ENCODE assay signal across 8 cellular contexts in the genomic region with DNA sequence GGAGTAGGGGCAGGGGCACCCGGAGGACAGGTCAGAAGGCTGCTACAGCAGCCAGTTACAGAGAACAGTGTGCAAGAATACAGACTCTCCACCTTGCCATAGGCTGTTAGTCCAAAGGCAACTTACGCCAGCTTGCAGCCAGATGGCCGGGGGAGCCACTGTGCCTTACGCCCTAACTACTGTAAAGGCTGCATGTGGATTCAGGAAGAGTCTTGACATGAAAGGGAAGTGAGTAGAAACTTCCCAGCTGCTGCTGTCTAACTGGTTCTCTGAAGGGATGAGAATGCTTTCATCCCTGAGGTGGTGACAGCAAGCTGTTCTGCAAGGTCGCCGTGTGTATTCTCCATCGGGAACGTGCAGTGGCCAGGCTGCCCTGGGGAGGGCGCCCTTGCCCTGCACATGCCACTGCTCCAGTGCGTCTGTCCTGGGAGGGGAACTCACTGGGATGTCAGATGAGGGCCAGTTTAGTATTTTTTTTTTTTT. TPM values are rescaled to one million over a fixed set of nuclear protein-coding genes. Genes with fewer than 3 reads are reported as not detected.
A peak's percentile ranks its signal among the peaks of the same experiment; 100 is the strongest.
DNase-seq lines count a peak whose midpoint lies in the region; ATAC-seq and TF ChIP-seq lines count a peak whose summit lies in the region.

No MANE protein-coding gene starts in this region.

- no peak overlapping the region for H3K4me3 Mint-ChIP-seq in activated CD4-positive, alpha-beta T cell treated with anti-CD3 and anti-CD28 coated beads, Interleukin-2, amount 10 ng/mL, durations not matched to agents 24 days and 14 days
- no peak overlapping the region for H3K4me3 Mint-ChIP-seq in CD4-positive, alpha-beta memory T cell

- H3K36me3 Mint-ChIP-seq in activated CD4-positive, alpha-beta T cell treated with anti-CD3 and anti-CD28 coated beads, Interleukin-2, amount 10 ng/mL, durations not matched to agents 24 days and 14 days (ENCODE audit: low read depth), result peaks cover 9% of the 10 kb centered on the region
- H3K36me3 Mint-ChIP-seq in CD4-positive, alpha-beta memory T cell, result peaks cover 19 to 26% of the 10 kb centered on the region in 2 donors

- peaks cover 32% of the 10 kb centered on the region; the same call in 1 of the 2 replicates for H3K36me3 ChIP-seq in OCI-LY7 (ENCODE audit: insufficient read depth, low read length)
- no peaks in the 10 kb centered on the region for H3K36me3 ChIP-seq in mucosa of descending colon (ENCODE audit: low read depth)
- H3K36me3 ChIP-seq in CD4-positive, alpha-beta memory T cell (ENCODE audit: insufficient read depth, low read length), result peaks cover 8% of the 10 kb centered on the region

- no peak overlapping the region for H3K4me2 ChIP-seq in OCI-LY7 (ENCODE audit: low read length)

- H3K9me3 ChIP-seq in OCI-LY7 (ENCODE audit: low read length), result no peaks in the 10 kb centered on the region
- H3K9me3 ChIP-seq in mucosa of descending colon, result no peaks in the 10 kb centered on the region
- no peaks in the 10 kb centered on the region for H3K9me3 ChIP-seq in CD4-positive, alpha-beta memory T cell (ENCODE audit: control insufficient read depth in 1 of 2, low read length in 2 of 2)

- H3K4me1 Mint-ChIP-seq in activated CD4-positive, alpha-beta T cell treated with anti-CD3 and anti-CD28 coated beads, Interleukin-2, amount 10 ng/mL, durations not matched to agents 24 days and 14 days, result peaks cover 10% of the 10 kb centered on the region
- H3K4me1 Mint-ChIP-seq in CD4-positive, alpha-beta memory T cell, result peaks cover 0 to 4% (median 2%) of the 10 kb centered on the region in 4 donors

- no peak overlapping the region for H3K27ac Mint-ChIP-seq in activated CD4-positive, alpha-beta T cell treated with anti-CD3 and anti-CD28 coated beads, Interleukin-2, amount 10 ng/mL, durations not matched to agents 24 days and 14 days
- H3K27ac Mint-ChIP-seq in CD4-positive, alpha-beta memory T cell, result no peak overlapping the region

- no peaks in the 10 kb centered on the region for H4K20me1 ChIP-seq in OCI-LY7 (ENCODE audit: insufficient read depth, low read length)

- peak; percentile 74 for TF ChIP-seq CTCF in OCI-LY7 (conservative IDR thresholded peaks at IDR 0.05; ENCODE audit: low read length)
- no peak for TF ChIP-seq CTCF in mucosa of descending colon (IDR thresholded peaks at IDR 0.05)

- ATAC-seq in mucosa of descending colon (peak; percentile 71), GM18517 (IDR thresholded peaks at IDR 0.05; ENCODE audit: unreplicated experiment) (no peak)

- no peak overlapping the region for H3K27ac ChIP-seq in OCI-LY7 (ENCODE audit: low read depth, low read length, poor library complexity, severe bottlenecking)
- H3K27ac ChIP-seq in CD4-positive, alpha-beta memory T cell (ENCODE audit: low read depth, low read length), result no peak overlapping the region

- H3K79me2 ChIP-seq in OCI-LY7 (ENCODE audit: insufficient read depth, low read depth, low read length), result no peaks in the 10 kb centered on the region

- H2AFZ ChIP-seq in OCI-LY7 (ENCODE audit: low read length), result no peak overlapping the region

- DNase-seq in activated CD4-positive, alpha-beta T cell treated with anti-CD3 and anti-CD28 coated beads, Interleukin-2, amount 10 ng/mL, durations not matched to agents 24 days and 14 days, result peak; percentile 74
- no peak for DNase-seq in activated CD4-positive, alpha-beta T cell treated with anti-CD3 and anti-CD28 coated beads, Interleukin-2, amount 50 U/mL, for 4 hours
- DNase-seq in OCI-LY7 (ENCODE audit: low spot score) (peak; percentile 12), dermis microvascular lymphatic vessel endothelial cell (ENCODE audit: low read depth in 2 of 2) (peak; percentile 26 to 56), mucosa of descending colon (peak in 2 of 3 donors; percentile 21 to 44), T1000 (lab: John Stamatoyannopoulos, UW) (no peak)
- no peak for DNase-seq in CD4-positive, alpha-beta memory T cell

- no peaks in the 10 kb centered on the region for H3K9me2 ChIP-seq in OCI-LY7 (ENCODE audit: insufficient read depth, low read length)

- H3K4me1 ChIP-seq in OCI-LY7 (ENCODE audit: insufficient read depth, low read length, poor library complexity, severe bottlenecking) (peaks cover 9% of the 10 kb centered on the region), mucosa of descending colon (ENCODE audit: low read depth) (no peaks in the 10 kb centered on the region)
- no peaks in the 10 kb centered on the region for H3K4me1 ChIP-seq in CD4-positive, alpha-beta memory T cell (ENCODE audit: insufficient read depth, low read length)

- POLR2A ChIA-PET in OCI-LY7 (lab: Charles Lee), result no interaction called here
- POLR2A ChIA-PET in CD4-positive, alpha-beta memory T cell (lab: Charles Lee; ENCODE audit: partially characterized antibody), result no interaction called here

- no peaks in the 10 kb centered on the region for H3K9me3 Mint-ChIP-seq in activated CD4-positive, alpha-beta T cell treated with anti-CD3 and anti-CD28 coated beads, Interleukin-2, amount 10 ng/mL, durations not matched to agents 24 days and 14 days
- H3K9me3 Mint-ChIP-seq in CD4-positive, alpha-beta memory T cell, result no peaks in the 10 kb centered on the region

- H3K27me3 Mint-ChIP-seq in activated CD4-positive, alpha-beta T cell treated with anti-CD3 and anti-CD28 coated beads, Interleukin-2, amount 10 ng/mL, durations not matched to agents 24 days and 14 days, result no peaks in the 10 kb centered on the region
- no peaks in the 10 kb centered on the region for H3K27me3 Mint-ChIP-seq in CD4-positive, alpha-beta memory T cell

- intact Hi-C loops in activated CD4-positive, alpha-beta T cell treated with anti-CD3 and anti-CD28 coated beads, Interleukin-2, amount 10 ng/mL, durations not matched to agents 24 days and 14 days (cut with micrococcal nuclease), result loop anchor here (2.0 to 5.0 kb wide), 3 partner anchors 88 to 184 kb away; no protein-coding TSS in a partner anchor
- intact Hi-C loops in OCI-LY7 (cut with micrococcal nuclease; ENCODE audit: unreplicated experiment), result loop anchor here (5.0 kb wide), 2 partner anchors 88 to 183 kb away; no protein-coding TSS in a partner anchor
- intact Hi-C loops in mucosa of descending colon (cut with DNase I, micrococcal nuclease), result no loop called here
- intact Hi-C loops in CD4-positive, alpha-beta memory T cell (cut with micrococcal nuclease), result no loop called here

- H3K4me3 ChIP-seq in OCI-LY7 (ENCODE audit: low read depth, low read length, poor library complexity, severe bottlenecking) (no peak overlapping the region), mucosa of descending colon (no peak overlapping the region)
- H3K4me3 ChIP-seq in CD4-positive, alpha-beta memory T cell (ENCODE audit: low read length in 2 of 2), result no peak overlapping the region

- CTCF ChIA-PET in OCI-LY7 (lab: Charles Lee; ENCODE audit: unreplicated experiment), result no interaction called here
- CTCF ChIA-PET in CD4-positive, alpha-beta memory T cell (lab: Charles Lee; ENCODE audit: partially characterized antibody), result interaction anchor here (1.3 kb wide), 1 partner anchor 88 kb away, joined by 3 read pairs; no protein-coding TSS in a partner anchor

- BruUV-seq in OCI-LY7 (replicated peaks; lab: Mats Ljungman, UMichigan), result no TSS peak

- H3K27me3 ChIP-seq in CD4-positive, alpha-beta memory T cell (ENCODE audit: insufficient read depth, low read length), result no peaks in the 10 kb centered on the region

RNA-seq across cellular contexts. Expression of a gene that starts 46.1 kb away (rescaled TPM):
- total RNA-seq in activated CD4-positive, alpha-beta T cell treated with anti-CD3 and anti-CD28 coated beads, Interleukin-2, amount 10 ng/mL, durations not matched to agents 24 days and 14 days, result 49.4 and 50.3 TPM in 2 replicates
- total RNA-seq in OCI-LY7 (2014; rRNA removed; shearing (Covaris generic)), result 19.6 and 21.9 TPM in 2 replicates
- total RNA-seq in OCI-LY7 (2022), result 27.3 and 34.3 TPM in 2 replicates
- 14.4 and 15.7 TPM in 2 replicates for total RNA-seq in dermis microvascular lymphatic vessel endothelial cell
- total RNA-seq in mucosa of descending colon, result 10 to 100 TPM; 13.6 to 19.8 (median 13.9) TPM
- 10 to 100 TPM; 10.6 to 14.3 TPM for total RNA-seq in CD4-positive, alpha-beta memory T cell
- 10 to 100 TPM; 16.2 to 26.4 TPM for polyA plus RNA-seq in CD4-positive, alpha-beta memory T cell

RNA-seq across cellular contexts. Expression of a gene that starts 46.7 kb away (rescaled TPM):
- 21.5 and 24.7 TPM in 2 replicates for total RNA-seq in activated CD4-positive, alpha-beta T cell treated with anti-CD3 and anti-CD28 coated beads, Interleukin-2, amount 10 ng/mL, durations not matched to agents 24 days and 14 days
- 14.3 and 18.3 TPM in 2 replicates for total RNA-seq in OCI-LY7 (2014; rRNA removed; shearing (Covaris generic))
- 11.5 and 13.8 TPM in 2 replicates for total RNA-seq in OCI-LY7 (2022)
- total RNA-seq in dermis microvascular lymphatic vessel endothelial cell, result 23.4 and 26.8 TPM in 2 replicates
- 10 to 100 TPM; 15.2 to 21.6 (median 17.2) TPM for total RNA-seq in mucosa of descending colon
- 10 to 100 TPM; 15.6 to 19.2 TPM for total RNA-seq in CD4-positive, alpha-beta memory T cell
- polyA plus RNA-seq in CD4-positive, alpha-beta memory T cell, result 10 to 100 TPM; 29.5 to 48.4 TPM

Comparison
In these comparisons a context has a peak if more than half of its experiments do, and no peak if none do; other contexts are left out.
1. DNase-seq: peak in activated CD4-positive, alpha-beta T cell treated with anti-CD3 and anti-CD28 coated beads, Interleukin-2, amount 10 ng/mL, durations not matched to agents 24 days and 14 days (single experiment), OCI-LY7 (single experiment), dermis microvascular lymphatic vessel endothelial cell (2 of 2) and mucosa of descending colon (2 of 3); none in activated CD4-positive, alpha-beta T cell treated with anti-CD3 and anti-CD28 coated beads, Interleukin-2, amount 50 U/mL, for 4 hours (0 of 2), T1000 (single experiment) and CD4-positive, alpha-beta memory T cell (0 of 5).
2. intact Hi-C loops: an anchor here in activated CD4-positive, alpha-beta T cell treated with anti-CD3 and anti-CD28 coated beads, Interleukin-2, amount 10 ng/mL, durations not matched to agents 24 days and 14 days (2.0 to 5.0 kb wide) and OCI-LY7 (5.0 kb wide); none called in mucosa of descending colon and CD4-positive, alpha-beta memory T cell.